ENCODE assay signal across 9 cellular contexts in the genomic region with DNA sequence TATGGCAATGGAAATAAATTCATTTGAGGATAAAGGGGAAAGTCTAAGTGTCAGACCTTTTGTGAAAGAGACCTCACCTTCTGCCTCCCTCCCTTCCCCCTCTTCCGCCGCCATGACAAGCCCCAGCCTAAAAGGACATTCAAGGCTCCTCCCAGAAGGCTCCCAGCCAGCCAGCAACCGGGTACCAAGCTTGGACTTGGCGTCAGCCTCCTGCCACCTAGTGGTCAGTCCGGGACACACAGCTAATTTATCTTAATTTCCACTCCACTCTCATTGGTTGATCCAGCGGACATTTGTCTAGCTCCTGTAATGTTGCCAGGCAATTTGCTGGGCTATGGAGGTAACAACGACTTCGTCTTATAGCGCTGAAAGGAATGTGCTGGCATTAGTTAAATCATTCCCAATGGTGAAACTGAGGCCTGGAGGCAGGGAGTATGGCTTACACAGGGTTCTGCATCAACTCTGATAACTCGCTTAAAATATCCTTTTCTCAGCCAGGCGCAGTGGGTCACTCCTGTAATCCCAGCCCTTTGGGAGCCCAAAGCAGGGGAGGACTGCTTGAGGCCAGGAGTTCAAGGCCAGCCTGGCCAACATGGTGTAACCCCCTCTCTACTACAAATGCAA.
DNase-seq lines count a peak whose midpoint lies in the region; ATAC-seq lines count a peak whose summit lies in the region.
"Had no signal": no experiment of that assay in that cellular context is flagged by ENCODE, and none has a peak within 500 bp of the region (broad histone marks: within the 10 kb centered on the region; RNA-seq: fewer than 3 reads in every experiment).

No MANE protein-coding gene starts in this region.

- no peak overlapping the region for H3K4me3 Mint-ChIP-seq in memory B cell
- H3K4me3 Mint-ChIP-seq: activated naive CD8-positive, alpha-beta T cell had no signal

- H3K4me3 ChIP-seq in effector memory CD4-positive, alpha-beta T cell (ENCODE audit: insufficient read depth, low read depth, low read length, poor library complexity, severe bottlenecking), result no peak overlapping the region

- no peak overlapping the region for H3K27ac ChIP-seq in effector memory CD4-positive, alpha-beta T cell (ENCODE audit: insufficient read depth, low read length, poor library complexity, severe bottlenecking)

- no peaks in the 10 kb centered on the region for H3K36me3 ChIP-seq in effector memory CD4-positive, alpha-beta T cell (ENCODE audit: control insufficient read depth, insufficient read depth, low read length)

- H3K4me1 Mint-ChIP-seq in memory B cell, result no peaks in the 10 kb centered on the region

- no peaks in the 10 kb centered on the region for H3K9me3 ChIP-seq in effector memory CD4-positive, alpha-beta T cell (ENCODE audit: control insufficient read depth, low read length)

- ATAC-seq in GM19438 (IDR thresholded peaks at IDR 0.05; ENCODE audit: low read depth, unreplicated experiment), result peak; percentile 100
- ATAC-seq in HG03469 (IDR thresholded peaks at IDR 0.05; ENCODE audit: unreplicated experiment), result peak; percentile 98
- ATAC-seq in memory B cell (ENCODE audit: low read depth), result peak; percentile 54

- H3K4me1 ChIP-seq in effector memory CD4-positive, alpha-beta T cell (ENCODE audit: control insufficient read depth, insufficient read depth, low read length, poor library complexity, severe bottlenecking), result no peaks in the 10 kb centered on the region

- no peak overlapping the region for H3K27ac Mint-ChIP-seq in memory B cell
- H3K27ac Mint-ChIP-seq: activated naive CD8-positive, alpha-beta T cell had no signal

- H3K36me3 Mint-ChIP-seq in memory B cell, result no peaks in the 10 kb centered on the region
- H3K36me3 Mint-ChIP-seq: activated naive CD8-positive, alpha-beta T cell had no signal

- no peaks in the 10 kb centered on the region for H3K27me3 ChIP-seq in effector memory CD4-positive, alpha-beta T cell (replicated peaks; ENCODE audit: control insufficient read depth, insufficient read depth, low read length, poor library complexity, severe bottlenecking)

- no peaks in the 10 kb centered on the region for H3K27me3 Mint-ChIP-seq in memory B cell

- H3K9me3 Mint-ChIP-seq in memory B cell, result no peaks in the 10 kb centered on the region

- DNase-seq in CMK (ENCODE audit: low read depth) (peak; percentile 62), NCI-H526 treated with DMSO at 0.1 percent for 48 hours (lab: John Stamatoyannopoulos, UW) (peak; percentile 61), memory B cell (ENCODE audit: low spot score in 2 of 2) (peak; percentile 32 to 41)
- DNase-seq in activated CD4-positive, alpha-beta T cell treated with anti-CD3 and anti-CD28 coated beads, Interleukin-2, amount 50 U/mL, for 24 hours (ENCODE audit: low read depth in 1 of 2, low spot score in 1 of 2), result peak; percentile 39 to 69
- DNase-seq in effector memory CD4-positive, alpha-beta T cell, result peak in 2 of 3 donors; percentile 20 to 27
- DNase-seq in stimulated activated CD8-positive, alpha-beta memory T cell treated with anti-CD3 and anti-CD28 coated beads, Interleukin-15, amount 100 ng/mL, for 24 hours (ENCODE audit: low read depth), result peak; percentile 26
